Comparison of ENCODE assay signal across 19 cellular contexts in the genomic region with DNA sequence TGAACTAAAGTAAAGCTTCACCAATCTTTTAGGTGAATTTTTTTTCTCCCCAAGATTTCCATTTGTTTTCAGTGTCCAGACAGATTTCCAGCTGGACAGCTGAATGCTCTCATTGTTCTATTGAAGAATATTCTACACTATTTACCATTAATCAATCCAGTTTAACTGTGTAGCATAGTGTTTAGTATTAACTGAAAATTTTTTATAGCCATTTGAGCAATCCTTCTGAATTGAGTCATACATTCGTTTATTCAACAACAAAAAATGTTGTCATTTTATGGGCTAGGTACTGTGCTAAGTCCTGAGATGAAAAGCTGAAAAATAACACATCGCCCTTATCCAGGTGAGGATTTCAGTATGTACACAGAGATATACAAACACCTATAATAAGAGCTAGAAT.
A peak's percentile ranks its signal among the peaks of the same experiment; 100 is the strongest.
DNase-seq lines count a peak whose midpoint lies in the region; ATAC-seq and TF ChIP-seq lines count a peak whose summit lies in the region.
"Had no signal": no experiment of that assay in that cellular context is flagged by ENCODE, and none has a peak within 500 bp of the region (broad histone marks: within the 10 kb centered on the region; RNA-seq: fewer than 3 reads in every experiment).

No MANE protein-coding gene starts in this region.

- H3K36me3 Mint-ChIP-seq in endothelial cell (ENCODE audit: low read depth, unreplicated experiment) = no peaks in the 10 kb centered on the region
- no peaks in the 10 kb centered on the region for H3K36me3 Mint-ChIP-seq in activated T-cell treated with anti-CD3 and anti-CD28 coated beads, Interleukin-2, amount 50 U/mL, for 4 hours (ENCODE audit: insufficient read depth)

- H3K4me1 ChIP-seq in skeletal muscle satellite cell (ENCODE audit: control insufficient read depth, insufficient read depth, low read length) = peaks cover 17% of the 10 kb centered on the region
- H3K4me1 ChIP-seq: pancreas had no signal

- H3K27ac ChIP-seq in SK-N-MC = peak overlapping the region; percentile 52; the same call in 1 of the 2 replicates
- H3K27ac ChIP-seq: pancreas had no signal

- H3K4me2 ChIP-seq in skeletal muscle satellite cell (ENCODE audit: low read length) = peak overlapping the region; percentile 69

- H3K36me3 ChIP-seq in SK-N-MC (ENCODE audit: insufficient read depth, low read length) (peaks cover 3% of the 10 kb centered on the region; the same call in 1 of the 2 replicates), skeletal muscle satellite cell (ENCODE audit: insufficient read depth, low read length) (no peaks in the 10 kb centered on the region)
- H3K36me3 ChIP-seq: pancreas had no signal

- peaks cover 9% of the 10 kb centered on the region for H3K4me1 Mint-ChIP-seq in endothelial cell (ENCODE audit: unreplicated experiment)
- H3K4me1 Mint-ChIP-seq in activated T-cell treated with anti-CD3 and anti-CD28 coated beads, Interleukin-2, amount 50 U/mL, for 4 hours (ENCODE audit: low read depth) = no peaks in the 10 kb centered on the region

- DNase-seq in GM04503 (ENCODE audit: low read depth) (peak; percentile 14), SK-N-MC (ENCODE audit: low read depth, low spot score) (no peak), foreskin melanocyte (peak; percentile 55), endothelial cell (ENCODE audit: low spot score) (no peak), nucleus accumbens (lab: John Stamatoyannopoulos, UW) (no peak), germinal center (ENCODE audit: low spot score) (no peak)
- no peak for DNase-seq in activated T-cell treated with anti-CD3 and anti-CD28 coated beads, Interleukin-2, amount 50 U/mL, for 4 hours
- DNase-seq: activated CD4-positive, alpha-beta T cell treated with anti-CD3 and anti-CD28 coated beads for 48 hours; activated CD8-positive, alpha-beta memory T cell treated with anti-CD3 and anti-CD28 coated beads, Interleukin-2, amount 50 U/mL, for 4 hours; activated gamma-delta T cell treated with Interleukin-2 at 50 U/mL for 16 hours; amniotic stem cell; central memory CD4-positive, alpha-beta T cell; effector memory CD4-positive, alpha-beta T cell; NCI-H1694 treated with DMSO at 0.1 percent for 48 hours; pancreas; stimulated activated CD8-positive, alpha-beta memory T cell treated with anti-CD3 and anti-CD28 coated beads, Interleukin-4, amount 100 ng/mL, for 48 hours had no signal

- H3K9me3 ChIP-seq in SK-N-MC (ENCODE audit: low read depth, low read length) (peaks cover under 1% of the 10 kb centered on the region; the same call in 1 of the 2 replicates), skeletal muscle satellite cell (replicated peaks; ENCODE audit: low read length) (no peaks in the 10 kb centered on the region)
- H3K9me3 ChIP-seq: pancreas had no signal

- no peak for TF ChIP-seq CTCF in endothelial cell (IDR thresholded peaks at IDR 0.05; ENCODE audit: unreplicated experiment)

- no peaks in the 10 kb centered on the region for H3K27me3 Mint-ChIP-seq in endothelial cell (ENCODE audit: unreplicated experiment)
- H3K27me3 Mint-ChIP-seq in activated T-cell treated with anti-CD3 and anti-CD28 coated beads, Interleukin-2, amount 50 U/mL, for 4 hours (ENCODE audit: low read depth) = no peaks in the 10 kb centered on the region

- no peak overlapping the region for H3K27ac Mint-ChIP-seq in endothelial cell (ENCODE audit: unreplicated experiment)

- H3K4me3 ChIP-seq in SK-N-MC (no peak overlapping the region; the same call in 1 of the 2 replicates), skeletal muscle satellite cell (ENCODE audit: low read length) (peak overlapping the region; percentile 26)
- H3K4me3 ChIP-seq: pancreas had no signal

- no peak overlapping the region for H3K4me3 Mint-ChIP-seq in endothelial cell (ENCODE audit: unreplicated experiment)
- H3K4me3 Mint-ChIP-seq in activated T-cell treated with anti-CD3 and anti-CD28 coated beads, Interleukin-2, amount 50 U/mL, for 4 hours = no peak overlapping the region

- no peaks in the 10 kb centered on the region for H3K27me3 ChIP-seq in skeletal muscle satellite cell (ENCODE audit: control insufficient read depth, insufficient read depth, low read length)
- H3K27me3 ChIP-seq: pancreas had no signal

- H3K9ac ChIP-seq in SK-N-MC (ENCODE audit: insufficient read length) = peak overlapping the region; percentile 16
- peak overlapping the region; percentile 18 for H3K9ac ChIP-seq in skeletal muscle satellite cell (ENCODE audit: low read depth, low read length)

- no peaks in the 10 kb centered on the region for H3K9me3 Mint-ChIP-seq in endothelial cell (ENCODE audit: unreplicated experiment)
- H3K9me3 Mint-ChIP-seq in activated T-cell treated with anti-CD3 and anti-CD28 coated beads, Interleukin-2, amount 50 U/mL, for 4 hours = no peaks in the 10 kb centered on the region

- no peak for ATAC-seq in activated T-cell treated with anti-CD3 and anti-CD28 coated beads, Interleukin-2, amount 50 U/mL, for 4 hours
- ATAC-seq: HepG2, left lobe of liver had no signal

Comparison
In these comparisons a context has a peak if more than half of its experiments do, and no peak if none do; other contexts are left out.
1. DNase-seq: peak in GM04503 (single experiment) and foreskin melanocyte (single experiment); none in SK-N-MC (single experiment), endothelial cell (single experiment), nucleus accumbens (0 of 56), activated T-cell treated with anti-CD3 and anti-CD28 coated beads, Interleukin-2, amount 50 U/mL, for 4 hours (single experiment) and germinal center (single experiment).